ENCODE assay signal across 8 cellular contexts in genomic region chr1:30718636-30719405, GRCh38. TPM values are rescaled to one million over a fixed set of nuclear protein-coding genes. Genes with fewer than 3 reads are reported as not detected.
DNase-seq lines count a peak whose midpoint lies in the region; ATAC-seq and TF ChIP-seq lines count a peak whose summit lies in the region.

No MANE protein-coding gene starts in this region.

- peak overlapping the region; percentile 74 for H3K4me2 ChIP-seq in OCI-LY1 (ENCODE audit: low read length)

- TF ChIP-seq CTCF in CD14-positive monocyte (IDR thresholded peaks at IDR 0.05) (peak; percentile 100), OCI-LY1 (IDR thresholded peaks at IDR 0.05; ENCODE audit: low read length) (peak; percentile 93; the same call in 1 of the 2 replicates)

- H3K9ac ChIP-seq in OCI-LY1 (ENCODE audit: low read length) (peak overlapping the region; percentile 27; the same call in 1 of the 2 replicates), muscle layer of colon (ENCODE audit: low read length) (peak overlapping the region; percentile 85)

- H4K20me1 ChIP-seq in OCI-LY1 (ENCODE audit: insufficient read depth, low read length), result no peaks in the 10 kb centered on the region

- peaks cover 5% of the 10 kb centered on the region for H3K4me1 ChIP-seq in OCI-LY1 (ENCODE audit: insufficient read depth, low read length, severe bottlenecking)
- H3K4me1 ChIP-seq in muscle layer of colon (ENCODE audit: insufficient read depth, low read length), result peaks cover 9% of the 10 kb centered on the region

- H3K4me3 Mint-ChIP-seq in CD14-positive monocyte, result peak overlapping the region; percentile 39 to 58

- no peak overlapping the region for H2AFZ ChIP-seq in OCI-LY1 (ENCODE audit: low read length)

- peaks cover 3 to 12% (median 11%) of the 10 kb centered on the region in 7 donors for H3K9me3 Mint-ChIP-seq in CD14-positive monocyte

- H3K36me3 ChIP-seq in OCI-LY1 (ENCODE audit: insufficient read depth, low read length) (no peaks in the 10 kb centered on the region), muscle layer of colon (ENCODE audit: insufficient read depth, low read length) (no peaks in the 10 kb centered on the region)

- H3K27ac Mint-ChIP-seq in CD14-positive monocyte, result peak overlapping the region; percentile 87 to 97 (median 93)

- H3K27me3 Mint-ChIP-seq in CD14-positive monocyte (ENCODE audit: low read depth in 3 of 3), result peaks cover 0 to 3% (median 2%) of the 10 kb centered on the region in 3 donors

- H3K9me3 ChIP-seq in OCI-LY1 (ENCODE audit: low read length), result peaks cover 4% of the 10 kb centered on the region; the same call in 1 of the 2 replicates
- H3K9me3 ChIP-seq in muscle layer of colon (ENCODE audit: low read length), result no peaks in the 10 kb centered on the region

- DNase-seq in CD14-positive monocyte (ENCODE audit: low spot score) (peak; percentile 99), activated T-cell treated with anti-CD3 and anti-CD28 coated beads for 24 hours (ENCODE audit: low read depth) (peak; percentile 85), epithelial cell of prostate (ENCODE audit: low read depth, low spot score) (peak; percentile 87)
- peak; percentile 75 to 77 for DNase-seq in stimulated activated CD8-positive, alpha-beta memory T cell treated with anti-CD3 and anti-CD28 coated beads, Interleukin-7, amount 100 ng/mL, for 1 hour (ENCODE audit: low read depth in 2 of 2)

- H3F3A ChIP-seq in OCI-LY1 (ENCODE audit: insufficient read depth, low read length), result no peaks in the 10 kb centered on the region

- H3K4me3 ChIP-seq in OCI-LY1 (ENCODE audit: low read depth, low read length, poor library complexity, severe bottlenecking) (peak overlapping the region; percentile 61), muscle layer of colon (ENCODE audit: low read depth in 1 of 2, low read length in 2 of 2) (peak overlapping the region; percentile 24 to 48)

- no peaks in the 10 kb centered on the region for H3K79me2 ChIP-seq in OCI-LY1 (ENCODE audit: insufficient read depth, low read length)

- no peak overlapping the region for H3K27ac ChIP-seq in OCI-LY1 (ENCODE audit: low read depth, low read length, poor library complexity, severe bottlenecking)
- peak overlapping the region; percentile 84 for H3K27ac ChIP-seq in epithelial cell of prostate
- H3K27ac ChIP-seq in muscle layer of colon (ENCODE audit: low read depth, low read length), result peak overlapping the region; percentile 71

- intact Hi-C loops in CD14-positive monocyte (cut with micrococcal nuclease), result loop anchor here (2.0 to 10.0 kb wide), 6 partner anchors 38 to 1676 kb away; partner anchors contain the start of genes LAPTM5 (in 2 of the 2) and BSDC1 (in 1 of the 2)

- peaks cover 24% of the 10 kb centered on the region for H3K4me1 Mint-ChIP-seq in CD14-positive monocyte

- no peaks in the 10 kb centered on the region for H3K27me3 ChIP-seq in OCI-LY1 (ENCODE audit: insufficient read depth, low read length)
- no peaks in the 10 kb centered on the region for H3K27me3 ChIP-seq in muscle layer of colon (ENCODE audit: control insufficient read depth in 1 of 2, insufficient read depth in 2 of 2, low read length in 2 of 2)

- H3K36me3 Mint-ChIP-seq in CD14-positive monocyte, result peaks cover 0 to 5% of the 10 kb centered on the region in 2 donors

- ATAC-seq in GM19328 (IDR thresholded peaks at IDR 0.05; ENCODE audit: unreplicated experiment) (peak; percentile 61), HG03520 (IDR thresholded peaks at IDR 0.05; ENCODE audit: unreplicated experiment) (peak; percentile 48)

- H3K9me2 ChIP-seq in OCI-LY1 (ENCODE audit: low read depth, low read length), result no peaks in the 10 kb centered on the region

RNA-seq across cellular contexts. Expression of gene MATN1, which starts 4.6 kb away (rescaled TPM):
- not detected for polyA plus RNA-seq in CD14-positive monocyte

RNA-seq across cellular contexts. Expression of gene LAPTM5, which starts 38.8 kb away (rescaled TPM):
- polyA plus RNA-seq in CD14-positive monocyte, result 1,000 to 10,000 TPM; 1,019 to 1,153 TPM
